ENCODE assay signal across 12 cellular contexts in the genomic region with DNA sequence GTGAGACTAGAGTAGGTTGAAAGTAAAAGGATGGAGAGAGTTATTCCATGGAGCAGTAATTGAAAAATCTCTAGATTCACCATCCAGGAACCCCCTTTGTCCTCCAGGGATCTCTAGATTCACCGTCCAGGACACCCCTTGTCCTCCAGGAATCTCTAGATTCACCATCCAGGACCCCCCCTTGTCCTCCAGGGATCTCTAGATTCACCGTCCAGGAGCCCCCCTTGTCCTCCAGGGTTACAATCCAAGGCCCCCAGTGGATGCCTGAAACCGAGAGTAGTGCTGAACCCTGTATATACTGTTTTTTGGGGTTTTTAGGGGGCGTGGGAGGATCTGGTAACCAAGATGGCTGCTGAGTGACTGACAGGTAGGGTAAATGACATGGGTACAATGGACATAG.
"Had no signal": no experiment of that assay in that cellular context is flagged by ENCODE, and none has a peak within 500 bp of the region (broad histone marks: within the 10 kb centered on the region; RNA-seq: fewer than 3 reads in every experiment).

No MANE protein-coding gene starts in this region.

- H3K4me1 Mint-ChIP-seq: neural crest cell had no signal

- DNase-seq: activated CD4-positive, alpha-beta T cell treated with anti-CD3 and anti-CD28 coated beads, Interleukin-2, amount 50 U/mL, for 1 hour; activated naive CD4-positive, alpha-beta T cell treated with anti-CD3 and anti-CD28 coated beads, Interleukin-2, amount 50 U/mL, for 16 hours; activated T-cell treated with anti-CD3 and anti-CD28 coated beads for 4 hours; adrenal gland; gastrocnemius medialis; kidney glomerular epithelial cell; transverse colon had no signal

- H3K27ac ChIP-seq: adrenal gland, gastrocnemius medialis, SK-N-MC, skin epidermis, transverse colon had no signal

- H3K36me3 ChIP-seq: adrenal gland, gastrocnemius medialis, transverse colon had no signal

- H3K27me3 ChIP-seq: adrenal gland had no signal

- H3K4me3 ChIP-seq: adrenal gland, gastrocnemius medialis, SK-N-MC, skin epidermis, transverse colon had no signal

- H3K9me3 Mint-ChIP-seq: activated T-helper 2 cell treated with anti-CD3 and anti-CD28 coated beads, Interferon-gamma antibody, Interleukin-2, Interleukin-4, amounts not matched to agents 10 μg/mL and 5 μg/mL and 100 μg/mL, durations not matched to agents 14 hours and 24 hours and 36 hours; central memory CD8-positive, alpha-beta T cell had no signal

- ATAC-seq: gastrocnemius medialis had no signal

- H3K4me1 ChIP-seq: adrenal gland, gastrocnemius medialis, transverse colon had no signal

- H3K4me3 Mint-ChIP-seq: central memory CD8-positive, alpha-beta T cell; neural crest cell had no signal

- H3K27ac Mint-ChIP-seq: activated T-helper 2 cell treated with anti-CD3 and anti-CD28 coated beads, Interferon-gamma antibody, Interleukin-2, Interleukin-4, amounts not matched to agents 10 μg/mL and 5 μg/mL and 100 μg/mL, durations not matched to agents 14 hours and 24 hours and 36 hours had no signal

- H3K9me3 ChIP-seq: adrenal gland, gastrocnemius medialis, transverse colon had no signal
